ENCODE assay signal across 1 cellular context in the genomic region with DNA sequence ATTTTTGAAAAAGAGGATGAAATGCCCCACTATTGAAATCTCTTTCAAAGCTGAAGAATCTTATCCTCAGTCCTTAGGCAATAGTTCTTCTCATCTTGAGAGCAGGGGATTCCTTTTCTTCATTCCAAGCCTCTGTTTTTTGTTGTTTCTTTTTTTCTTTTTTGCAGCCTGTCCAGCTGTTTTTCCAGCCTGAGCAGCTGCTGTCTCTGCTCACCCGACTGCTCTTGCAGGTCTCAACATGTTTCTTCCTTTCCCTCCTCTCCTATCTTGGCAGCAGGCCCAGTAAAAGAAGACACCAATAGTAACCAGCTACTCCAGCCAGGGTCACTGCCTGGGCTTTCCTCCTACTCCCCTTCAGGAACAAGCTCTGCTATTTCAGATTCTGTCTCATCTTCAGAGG.
TF ChIP-seq lines count a peak whose summit lies in the region.

No MANE protein-coding gene starts in this region.

TF ChIP-seq in SK-N-SH, 30 proteins besides CTCF, POLR2A, EP300 and RAD21 (continued from another document):
- TF ChIP-seq, protein P1, sequence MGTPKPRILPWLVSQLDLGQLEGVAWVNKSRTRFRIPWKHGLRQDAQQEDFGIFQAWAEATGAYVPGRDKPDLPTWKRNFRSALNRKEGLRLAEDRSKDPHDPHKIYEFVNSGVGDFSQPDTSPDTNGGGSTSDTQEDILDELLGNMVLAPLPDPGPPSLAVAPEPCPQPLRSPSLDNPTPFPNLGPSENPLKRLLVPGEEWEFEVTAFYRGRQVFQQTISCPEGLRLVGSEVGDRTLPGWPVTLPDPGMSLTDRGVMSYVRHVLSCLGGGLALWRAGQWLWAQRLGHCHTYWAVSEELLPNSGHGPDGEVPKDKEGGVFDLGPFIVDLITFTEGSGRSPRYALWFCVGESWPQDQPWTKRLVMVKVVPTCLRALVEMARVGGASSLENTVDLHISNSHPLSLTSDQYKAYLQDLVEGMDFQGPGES (IDR thresholded peaks at IDR 0.05; ENCODE audit: low read depth, low read length) = no peak
- TF ChIP-seq NRF1 (IDR thresholded peaks at IDR 0.05; ENCODE audit: low read depth, low read length) (no peak), SMC3 (IDR thresholded peaks at IDR 0.05; ENCODE audit: low read depth, low read length) (no peak), ELF1 (IDR thresholded peaks at IDR 0.05) (no peak), CHD2 (IDR thresholded peaks at IDR 0.05; ENCODE audit: low read length, partially characterized antibody) (no peak)
